ENCODE assay signal across 8 cellular contexts in the genomic region with DNA sequence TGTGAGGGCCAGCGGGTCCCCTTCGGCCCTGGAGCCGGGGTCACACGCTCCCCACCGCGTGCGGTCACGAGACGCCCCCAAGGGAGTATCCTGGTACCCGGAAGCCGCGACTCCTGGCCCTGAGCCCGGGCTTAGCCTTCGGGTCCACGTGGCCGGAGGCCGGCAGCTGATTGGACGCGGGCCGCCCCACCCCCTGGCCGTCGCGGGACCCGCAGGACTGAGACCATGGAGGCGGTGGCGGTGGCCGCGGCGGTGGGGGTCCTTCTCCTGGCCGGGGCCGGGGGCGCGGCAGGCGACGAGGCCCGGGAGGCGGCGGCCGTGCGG. TPM values are rescaled to one million over a fixed set of nuclear protein-coding genes. Genes with fewer than 3 reads are reported as not detected.
DNase-seq lines count a peak whose midpoint lies in the region; ATAC-seq and TF ChIP-seq lines count a peak whose summit lies in the region.

Gene NAGLU, plus strand, starts transcription at position 194 of the 324 bp plus-strand sequence. Its CDS starts 32 bp downstream, at position 226.

- H3K9me3 Mint-ChIP-seq in chondrocyte (ENCODE audit: low read depth): no peaks in the 10 kb centered on the region

- H3K4me3 ChIP-seq in AG10803 (ENCODE audit: low read length): peak within 1 kb of the TSS; percentile 78

- H3K36me3 Mint-ChIP-seq in chondrocyte (ENCODE audit: low read depth): peaks cover 12% of the 10 kb centered on the region

- H3K27me3 Mint-ChIP-seq in chondrocyte (ENCODE audit: low read depth): no peaks in the 10 kb centered on the region

- H3K27ac Mint-ChIP-seq in chondrocyte (ENCODE audit: unreplicated experiment): peak within 1 kb of the TSS; percentile 99

- DNase-seq in AG10803 (ENCODE audit: low read depth) (peak; percentile 84), NCI-H446 treated with DMSO at 0.1 percent for 48 hours (lab: John Stamatoyannopoulos, UW) (peak; percentile 68), chondrocyte (ENCODE audit: low spot score) (no peak), kidney tubule cell (ENCODE audit: low spot score) (peak; percentile 88)
- DNase-seq in activated CD4-positive, alpha-beta T cell treated with anti-CD3 and anti-CD28 coated beads for 24 hours (ENCODE audit: low read depth in 2 of 2): peak; percentile 75 to 89
- peak; percentile 60 to 87 (median 72) for DNase-seq in stimulated activated CD4-positive, alpha-beta T cell treated with anti-CD3 and anti-CD28 coated beads, Interleukin-1b, Interleukin-23, amount 100 ng/mL, for 24 hours (ENCODE audit: low read depth in 4 of 4, low spot score in 1 of 4)

- H3K4me1 Mint-ChIP-seq in chondrocyte (ENCODE audit: low read depth): peaks cover 34% of the 10 kb centered on the region

- ATAC-seq in GM19035 (IDR thresholded peaks at IDR 0.05; ENCODE audit: unreplicated experiment): peak; percentile 84
- peak; percentile 89 for ATAC-seq in HG03280 (IDR thresholded peaks at IDR 0.05; ENCODE audit: unreplicated experiment)

- peak within 1 kb of the TSS; percentile 85 for H3K4me3 Mint-ChIP-seq in chondrocyte (ENCODE audit: unreplicated experiment)

- no peak for TF ChIP-seq CTCF in AG10803 (conservative IDR thresholded peaks at IDR 0.05; ENCODE audit: low read length)
- no peak for TF ChIP-seq CTCF in chondrocyte (IDR thresholded peaks at IDR 0.05)

RNA-seq across cellular contexts. Expression of gene NAGLU, which starts in this region (rescaled TPM):
- total RNA-seq in chondrocyte: 64.5 to 68.7 TPM (median 66.4 TPM) in 3 replicates
